14 cellular contexts compared by ENCODE assay signal in genomic region chr21:44984792-44985440, GRCh38. TPM values are rescaled to one million over a fixed set of nuclear protein-coding genes. Genes with fewer than 3 reads are reported as not detected.
DNase-seq lines count a peak whose midpoint lies in the region; ATAC-seq and TF ChIP-seq lines count a peak whose summit lies in the region.
"Had no signal": no experiment of that assay in that cellular context is flagged by ENCODE, and none has a peak within 500 bp of the region (broad histone marks: within the 10 kb centered on the region; RNA-seq: fewer than 3 reads in every experiment).

No MANE protein-coding gene starts in this region.

- H3K4me1 ChIP-seq in H9 (ENCODE audit: insufficient read depth, low read length): no peaks in the 10 kb centered on the region
- H3K4me1 ChIP-seq in trophoblast cell (ENCODE audit: control insufficient read depth in 1 of 2, insufficient read depth in 2 of 2, low read length in 2 of 2): peaks cover 41 to 55% of the 10 kb centered on the region in 2 experiments
- H3K4me1 ChIP-seq: prostate gland had no signal

- H3K36me3 ChIP-seq in WERI-Rb-1 (no peaks in the 10 kb centered on the region), trophoblast cell (ENCODE audit: control insufficient read depth in 1 of 2, insufficient read depth in 2 of 2, low read length in 2 of 2) (no peaks in the 10 kb centered on the region)
- H3K36me3 ChIP-seq: prostate gland had no signal

- H4K91ac ChIP-seq in H9 (ENCODE audit: insufficient read length, low read depth, low read length) (no peak overlapping the region), trophoblast cell (ENCODE audit: low read depth, low read length) (peak overlapping the region; percentile 84)

- H3K4me1 Mint-ChIP-seq in H9: no peaks in the 10 kb centered on the region

- TF ChIP-seq CTCF in H9 (conservative IDR thresholded peaks at IDR 0.05) (no peak), WERI-Rb-1 (IDR thresholded peaks at IDR 0.05; ENCODE audit: low read depth, low read length) (no peak), GM13977 (IDR thresholded peaks at IDR 0.05; ENCODE audit: extremely low read depth, insufficient read depth, missing control alignments) (no peak)

- H3K27me3 ChIP-seq in H9 (ENCODE audit: insufficient read depth, low read length): no peaks in the 10 kb centered on the region
- no peaks in the 10 kb centered on the region for H3K27me3 ChIP-seq in WERI-Rb-1 (ENCODE audit: insufficient read depth, low read depth, severe bottlenecking)
- H3K27me3 ChIP-seq in trophoblast cell (ENCODE audit: insufficient read depth, low read length): no peaks in the 10 kb centered on the region
- H3K27me3 ChIP-seq: tibial nerve had no signal

- H3K36me3 Mint-ChIP-seq in H9 (ENCODE audit: insufficient read depth in 1 of 3, low read depth in 3 of 3): no peaks in the 10 kb centered on the region; a peak in 1 of 7 replicates

- no peak overlapping the region for H3K4me2 ChIP-seq in H9 (ENCODE audit: insufficient read depth, insufficient read length, low read length)
- H3K4me2 ChIP-seq in trophoblast cell (ENCODE audit: low read length): no peak overlapping the region

- in situ Hi-C loops in GM13977 (cut with MboI; ENCODE audit: low pct_unique_long_range_greater_than_20kb, low sequenced_read_pairs, unreplicated experiment): no loop called here

- no peaks in the 10 kb centered on the region for H3K9me3 Mint-ChIP-seq in H9
- H3K9me3 Mint-ChIP-seq: activated T-helper 2 cell treated with anti-CD3 and anti-CD28 coated beads, Interferon-gamma antibody, Interleukin-2, Interleukin-4, amounts not matched to agents 10 μg/mL and 5 μg/mL and 100 μg/mL, durations not matched to agents 14 hours and 24 hours and 36 hours; CD4-positive, alpha-beta T cell; T-helper 1 cell treated with Interleukin-12 subunit alpha and Interleukin-12 subunit beta and Interleukin-4 antibody, amounts not matched to agents 30 μg/mL and 1 μg/mL, for 36 hours had no signal

- H3K4me3 ChIP-seq in WERI-Rb-1 (ENCODE audit: low read depth, low read length) (no peak overlapping the region), trophoblast cell (ENCODE audit: low read depth, low read length) (peak overlapping the region; percentile 11)
- H3K4me3 ChIP-seq: prostate gland, tibial nerve had no signal

- no peak overlapping the region for H2AK5ac ChIP-seq in H9 (ENCODE audit: insufficient read length, low read length)
- H2AK5ac ChIP-seq in trophoblast cell (ENCODE audit: low read length): peak overlapping the region; percentile 87

- H3K4me3 Mint-ChIP-seq in H9: no peak overlapping the region
- H3K4me3 Mint-ChIP-seq: CD4-positive, alpha-beta T cell; T-helper 1 cell treated with Interleukin-12 subunit alpha and Interleukin-12 subunit beta and Interleukin-4 antibody, amounts not matched to agents 30 μg/mL and 1 μg/mL, for 36 hours had no signal

- DNase-seq in H9 (peak; percentile 64), WERI-Rb-1 (peak; percentile 76), left ventricle myocardium superior (peak; percentile 36), trophoblast cell (no peak), GM13977 (ENCODE audit: low spot score) (no peak)
- DNase-seq: activated CD4-positive, alpha-beta T cell treated with anti-CD3 and anti-CD28 coated beads for 48 hours; NCI-H2081 had no signal

- no peak overlapping the region for H3K18ac ChIP-seq in H9 (ENCODE audit: insufficient read length, low read depth, low read length)
- H3K18ac ChIP-seq in trophoblast cell (ENCODE audit: low read length): peak overlapping the region; percentile 39

- H2BK15ac ChIP-seq in H9 (ENCODE audit: low read depth, low read length): no peak overlapping the region

- H3K4ac ChIP-seq in H9 (ENCODE audit: low read depth, low read length) (no peak overlapping the region), trophoblast cell (ENCODE audit: low read depth, low read length) (no peak overlapping the region)

- no peaks in the 10 kb centered on the region for H3K27me3 Mint-ChIP-seq in H9 (ENCODE audit: low read depth)
- H3K27me3 Mint-ChIP-seq: CD4-positive, alpha-beta T cell had no signal

- H3K79me1 ChIP-seq in H9 (ENCODE audit: insufficient read depth, low read depth, low read length, poor library complexity, severe bottlenecking) (no peaks in the 10 kb centered on the region), trophoblast cell (ENCODE audit: low read length) (peaks cover 51% of the 10 kb centered on the region)

- no peak overlapping the region for H3T11ph ChIP-seq in H9 (ENCODE audit: low read length)

- no peaks in the 10 kb centered on the region for H3K79me2 ChIP-seq in H9 (ENCODE audit: insufficient read depth, low read length)
- peaks cover 6% of the 10 kb centered on the region for H3K79me2 ChIP-seq in trophoblast cell (ENCODE audit: control insufficient read depth, insufficient read depth, low read length, poor library complexity)

- H4K20me1 ChIP-seq in H9 (ENCODE audit: control insufficient read depth, insufficient read depth, insufficient read length): no peaks in the 10 kb centered on the region

- peak overlapping the region; percentile 27 for H4K12ac ChIP-seq in trophoblast cell (ENCODE audit: low read depth, low read length)

- no CpG with 5 or more reads among the region's 26 CpGs for WGBS in H9 (ENCODE audit: extremely low coverage, insufficient read length, low lambda C conversion rate)
- WGBS in trophoblast cell (ENCODE audit: extremely low coverage, insufficient coverage, insufficient read length): no CpG with 5 or more reads among the region's 26 CpGs

- no peaks in the 10 kb centered on the region for H3K23me2 ChIP-seq in H9 (ENCODE audit: insufficient read length, low read depth, low read length, poor library complexity, severe bottlenecking)

- H2AFZ ChIP-seq in H9 (ENCODE audit: low read length) (no peak overlapping the region), trophoblast cell (ENCODE audit: insufficient read depth, low read length, poor library complexity) (no peak overlapping the region)

- H2BK5ac ChIP-seq in H9 (ENCODE audit: insufficient read length, low read length) (no peak overlapping the region), trophoblast cell (ENCODE audit: low read depth, low read length, poor library complexity) (peak overlapping the region; percentile 35)

- H2BK120ac ChIP-seq in H9 (ENCODE audit: low read depth, low read length, poor library complexity, severe bottlenecking) (no peak overlapping the region), trophoblast cell (ENCODE audit: insufficient read depth, low read length, poor library complexity) (peak overlapping the region; percentile 55)

- H3K27ac ChIP-seq in H9 (ENCODE audit: insufficient read length, low read depth, low read length) (no peak overlapping the region), WERI-Rb-1 (peak overlapping the region; percentile 50), trophoblast cell (ENCODE audit: low read depth, low read length) (no peak overlapping the region)
- H3K27ac ChIP-seq: prostate gland had no signal

- H4K5ac ChIP-seq in H9 (ENCODE audit: insufficient read length, low read depth, low read length): no peak overlapping the region

- H3K9ac ChIP-seq in H9 (ENCODE audit: extremely low read depth, insufficient read length, low read length): no peak overlapping the region
- no peak overlapping the region for H3K9ac ChIP-seq in trophoblast cell (ENCODE audit: low read length)

- H3K56ac ChIP-seq in H9 (ENCODE audit: insufficient read length, low read depth, low read length): no peak overlapping the region

- no peaks in the 10 kb centered on the region for H3K9me3 ChIP-seq in H9 (ENCODE audit: control insufficient read depth, low read depth, low read length)
- H3K9me3 ChIP-seq in WERI-Rb-1 (ENCODE audit: severe bottlenecking): no peaks in the 10 kb centered on the region
- peaks cover 2% of the 10 kb centered on the region for H3K9me3 ChIP-seq in trophoblast cell (ENCODE audit: insufficient read depth, low read depth, low read length)
- H3K9me3 ChIP-seq: prostate gland, tibial nerve had no signal

- ATAC-seq in left ventricle myocardium superior (no peak), HG03442 (IDR thresholded peaks at IDR 0.05; ENCODE audit: unreplicated experiment) (no peak), GM18502 (IDR thresholded peaks at IDR 0.05; ENCODE audit: poor library complexity, unreplicated experiment) (no peak)

- H2BK12ac ChIP-seq in H9 (ENCODE audit: insufficient read length, low read depth, low read length) (no peak overlapping the region), trophoblast cell (ENCODE audit: low read length) (peak overlapping the region; percentile 68)

- H3K14ac ChIP-seq in H9 (ENCODE audit: insufficient read depth, low read length) (no peak overlapping the region), trophoblast cell (ENCODE audit: low read length) (peak overlapping the region; percentile 63)

- no peak overlapping the region for H2BK20ac ChIP-seq in H9 (ENCODE audit: low read depth, low read length, poor library complexity, severe bottlenecking)

- intact Hi-C loops in left ventricle myocardium superior (cut with micrococcal nuclease): no loop called here

- peak overlapping the region in 1 of 3 experiments; percentile 81; a peak in 1 of 7 replicates for H3K27ac Mint-ChIP-seq in H9
- H3K27ac Mint-ChIP-seq: activated T-helper 2 cell treated with anti-CD3 and anti-CD28 coated beads, Interferon-gamma antibody, Interleukin-2, Interleukin-4, amounts not matched to agents 10 μg/mL and 5 μg/mL and 100 μg/mL, durations not matched to agents 14 hours and 24 hours and 36 hours; CD4-positive, alpha-beta T cell; T-helper 1 cell treated with Interleukin-12 subunit alpha and Interleukin-12 subunit beta and Interleukin-4 antibody, amounts not matched to agents 30 μg/mL and 1 μg/mL, for 36 hours had no signal

- H4K8ac ChIP-seq in H9 (replicated peaks; ENCODE audit: insufficient read length, low read depth, low read length) (no peak overlapping the region), trophoblast cell (ENCODE audit: low read depth, low read length) (peak overlapping the region; percentile 69)

- H3K23ac ChIP-seq in H9 (ENCODE audit: insufficient read length, low read depth, low read length): no peak overlapping the region
- no peak overlapping the region for H3K23ac ChIP-seq in trophoblast cell (ENCODE audit: low read length)

RNA-seq across cellular contexts. Expression of gene SLX9, which starts 45.1 kb away (rescaled TPM):
- total RNA-seq in H9 (2021): 74.3 and 76.4 TPM in 2 replicates
- total RNA-seq in left ventricle myocardium superior: 69.9 TPM
- polyA plus RNA-seq in trophoblast cell (2013): 19.1 and 21.1 TPM in 2 replicates

Comparison
In these comparisons a context has a peak if more than half of its experiments do, and no peak if none do; other contexts are left out.
1. DNase-seq: peak in H9 (single experiment), WERI-Rb-1 (single experiment) and left ventricle myocardium superior (single experiment); none in trophoblast cell (0 of 2) and GM13977 (single experiment).